17 cellular contexts compared by ENCODE assay signal in the genomic region with DNA sequence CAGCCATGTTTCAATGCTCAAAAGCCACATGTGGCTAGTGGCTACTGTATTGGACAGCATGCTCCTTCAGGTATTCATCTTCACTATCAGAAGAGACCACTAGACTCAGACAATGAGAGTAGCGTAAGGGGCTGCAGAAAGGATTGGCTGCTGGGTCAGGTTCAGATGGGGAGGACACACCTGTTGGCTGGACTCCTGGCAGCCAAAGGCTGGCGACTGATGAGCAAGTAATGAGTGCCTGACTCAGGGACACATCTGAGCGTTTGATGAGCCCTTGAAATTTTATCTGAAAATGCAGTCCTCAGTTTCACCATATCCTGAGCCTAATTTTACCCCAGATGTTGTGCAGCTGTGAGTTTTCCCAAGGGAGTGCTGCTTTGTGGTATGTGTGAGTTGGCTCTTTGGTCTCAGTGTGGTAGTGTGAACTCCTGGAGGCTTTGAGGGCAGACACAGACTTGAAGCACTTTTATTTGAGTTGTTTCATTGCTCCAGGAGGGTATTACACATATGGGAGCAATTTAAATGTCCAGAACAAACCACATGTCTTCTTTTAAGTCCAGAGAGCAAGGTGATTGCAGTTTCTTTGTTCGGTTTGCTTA. TPM values are rescaled to one million over a fixed set of nuclear protein-coding genes. Genes with fewer than 3 reads are reported as not detected.
A peak's percentile ranks its signal among the peaks of the same experiment; 100 is the strongest.
DNase-seq lines count a peak whose midpoint lies in the region; ATAC-seq and TF ChIP-seq lines count a peak whose summit lies in the region.
"Had no signal": no experiment of that assay in that cellular context is flagged by ENCODE, and none has a peak within 500 bp of the region (broad histone marks: within the 10 kb centered on the region; RNA-seq: fewer than 3 reads in every experiment).

No MANE protein-coding gene starts in this region.

- CTCF ChIA-PET in A673 (lab: Charles Lee), result no interaction called here

- no peaks in the 10 kb centered on the region for H3K36me3 ChIP-seq in A673 (ENCODE audit: insufficient read depth, low read length, poor library complexity, severe bottlenecking)
- no peaks in the 10 kb centered on the region for H3K36me3 ChIP-seq in adipocyte (ENCODE audit: control insufficient read depth, insufficient read depth, low read length, severe bottlenecking)

- POLR2A ChIA-PET in A673 (lab: Charles Lee; ENCODE audit: low non-redundant PET), result no interaction called here

- no peak overlapping the region for H3K27ac ChIP-seq in A673 (ENCODE audit: low read depth, low read length, poor library complexity, severe bottlenecking)
- H3K27ac ChIP-seq: A549 had no signal

- BruUV-seq in A673 (replicated peaks; lab: Mats Ljungman, UMichigan), result no TSS peak

- H3K9ac ChIP-seq in adipocyte (ENCODE audit: low read length), result no peak overlapping the region

- H3K27me3 ChIP-seq in A673 (replicated peaks; ENCODE audit: insufficient read depth, low read depth, low read length, poor library complexity) (no peaks in the 10 kb centered on the region), adipocyte (replicated peaks; ENCODE audit: control insufficient read depth, insufficient read depth, low read length) (peaks cover 4% of the 10 kb centered on the region)

- intact Hi-C loops in A673 (cut with micrococcal nuclease; ENCODE audit: unreplicated experiment) (no loop called here), posterior cingulate gyrus (cut with DNase I) (no loop called here)

- DNase-seq in A673 (ENCODE audit: low spot score) (peak; percentile 6), GM04504 (ENCODE audit: low read depth) (peak; percentile 17), adipocyte (ENCODE audit: low read depth) (peak; percentile 67), fibroblast of villous mesenchyme (ENCODE audit: low read depth) (peak; percentile 30), AML-193 (lab: John Stamatoyannopoulos, UW) (no peak), nucleus accumbens (lab: John Stamatoyannopoulos, UW) (no peak), posterior cingulate gyrus (no peak)
- DNase-seq: DMS153, EL, NCI-H2107, NCI-H774, Right ventricle myocardium superior had no signal

- H3K9me3 ChIP-seq in A673 (ENCODE audit: low read depth, low read length, poor library complexity, severe bottlenecking) (no peaks in the 10 kb centered on the region), adipocyte (ENCODE audit: control insufficient read depth, low read length) (no peaks in the 10 kb centered on the region)
- H3K9me3 ChIP-seq: A549 had no signal

- TF ChIP-seq CTCF in A673 (conservative IDR thresholded peaks at IDR 0.05; ENCODE audit: low read depth, low read length) (no peak), fibroblast of villous mesenchyme (IDR thresholded peaks at IDR 0.05; ENCODE audit: insufficient read depth, low read depth, low read length) (no peak)

- ATAC-seq in HG03457 (IDR thresholded peaks at IDR 0.05; ENCODE audit: unreplicated experiment), result no peak
- ATAC-seq: A549, HCT116, K562, Panc1 had no signal

- H3K4me1 ChIP-seq in A673 (ENCODE audit: insufficient read depth, low read length, poor library complexity, severe bottlenecking), result no peaks in the 10 kb centered on the region
- H3K4me1 ChIP-seq in adipocyte (ENCODE audit: control insufficient read depth, insufficient read depth, low read length), result no peaks in the 10 kb centered on the region
- H3K4me1 ChIP-seq: A549 had no signal

- no peak overlapping the region for H3K4me3 ChIP-seq in A673 (ENCODE audit: low read depth, low read length, poor library complexity, severe bottlenecking)
- H3K4me3 ChIP-seq in adipocyte (ENCODE audit: low read length), result no peak overlapping the region
- no peak overlapping the region for H3K4me3 ChIP-seq in fibroblast of villous mesenchyme (ENCODE audit: low read depth, low read length)
- H3K4me3 ChIP-seq: A549, K562 had no signal

RNA-seq across cellular contexts. Expression of a gene that starts 9.6 kb away (rescaled TPM):
- total RNA-seq in A673 (2021) (0.74 and 1.2 TPM in 2 replicates), fibroblast of villous mesenchyme (1.3 TPM in 2 replicates)

Comparison
In these comparisons a context has a peak if more than half of its experiments do, and no peak if none do; other contexts are left out.
1. DNase-seq: peak in A673 (single experiment), GM04504 (single experiment), adipocyte (single experiment) and fibroblast of villous mesenchyme (single experiment); none in AML-193 (0 of 2), nucleus accumbens (0 of 56) and posterior cingulate gyrus (0 of 10).